11 cellular contexts compared by ENCODE assay signal in the genomic region with DNA sequence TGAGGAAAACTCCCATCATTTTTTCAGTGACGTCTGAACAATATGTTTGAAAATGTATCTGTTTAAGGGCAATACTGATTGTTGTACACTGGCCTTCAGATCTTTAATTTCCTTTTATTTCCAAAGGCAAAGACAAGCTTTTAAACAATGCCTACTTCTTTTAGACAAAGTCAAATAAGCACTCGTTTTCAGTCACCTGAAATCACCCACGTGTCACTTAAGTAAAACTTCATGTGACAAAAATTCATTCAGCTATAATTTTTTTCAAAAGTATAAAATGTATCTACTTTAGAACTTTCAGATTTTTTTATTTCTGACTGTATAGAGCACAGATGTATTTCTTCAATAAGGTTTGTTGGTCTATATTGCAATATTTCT.
DNase-seq lines count a peak whose midpoint lies in the region; ATAC-seq, FAIRE-seq and TF ChIP-seq lines count a peak whose summit lies in the region.
"Had no signal": no experiment of that assay in that cellular context is flagged by ENCODE, and none has a peak within 500 bp of the region (broad histone marks: within the 10 kb centered on the region; RNA-seq: fewer than 3 reads in every experiment).

No MANE protein-coding gene starts in this region.

- intact Hi-C loops in HCT116 (cut with micrococcal nuclease): loop anchor here (5.0 to 10.0 kb wide), 3 partner anchors 84 to 297 kb away; no protein-coding TSS in a partner anchor
- intact Hi-C loops in GM12878 (cut with micrococcal nuclease; ENCODE audit: unreplicated experiment): loop anchor here (5.0 kb wide), 2 partner anchors 44 to 74 kb away; no protein-coding TSS in a partner anchor

- CTCF ChIA-PET in HCT116 (lab: Charles Lee) (no interaction called here), GM12878 (lab: Yijun Ruan, JAX) (interaction anchor here (0.8 to 18.7 kb wide), 12 partner anchors 10 to 203 kb away, joined by 3 to 494 read pairs (median 5); no protein-coding TSS in a partner anchor)

- no peaks in the 10 kb centered on the region for H3K36me3 ChIP-seq in HCT116 (ENCODE audit: control insufficient read depth in 1 of 2, insufficient read depth in 2 of 2, low read length in 2 of 2)
- peaks cover 0 to 7% of the 10 kb centered on the region in 2 experiments; a peak in 1 of 4 replicates for H3K36me3 ChIP-seq in GM12878 (ENCODE audit: control insufficient read depth in 2 of 2, insufficient read depth in 2 of 2, low read length in 1 of 2)
- H3K36me3 ChIP-seq in iPS-15b (ENCODE audit: control insufficient read depth, insufficient read depth, low read length): no peaks in the 10 kb centered on the region
- no peaks in the 10 kb centered on the region for H3K36me3 ChIP-seq in H7 (replicated peaks; ENCODE audit: control insufficient read depth, insufficient read depth, low read length)

- TF ChIP-seq CTCF in HCT116 (IDR thresholded peaks at IDR 0.05 in 2 of 3, conservative IDR thresholded peaks at IDR 0.05 in 1 of 3; ENCODE audit: borderline replicate concordance in 1 of 3, insufficient read depth in 1 of 3, low read depth in 2 of 3, low read length in 2 of 3) (no peak), GM12878 (IDR thresholded peaks at IDR 0.05 in 2 of 3, conservative IDR thresholded peaks at IDR 0.05 in 1 of 3; ENCODE audit: control insufficient read depth in 2 of 3, extremely low read depth in 1 of 3, insufficient read depth in 1 of 3, low read depth in 3 of 3, low read length in 3 of 3) (no peak), D721Med (IDR thresholded peaks at IDR 0.05; ENCODE audit: insufficient read depth, missing control alignments) (no peak)

- WGBS in GM12878 (ENCODE audit: insufficient coverage, insufficient replicate concordance, low lambda C conversion rate, missing lambda C conversion rate): 7% methylated on average over 3 of the region's 3 CpGs

- no peaks in the 10 kb centered on the region for H3K27me3 ChIP-seq in HCT116 (ENCODE audit: insufficient read depth, low read length)
- no peaks in the 10 kb centered on the region for H3K27me3 ChIP-seq in GM12878 (replicated peaks in 1 of 2; ENCODE audit: control insufficient read depth in 2 of 2, insufficient read depth in 2 of 2, low read length in 1 of 2)
- H3K27me3 ChIP-seq in iPS-15b (ENCODE audit: control insufficient read depth, insufficient read depth, low read length): no peaks in the 10 kb centered on the region
- no peaks in the 10 kb centered on the region for H3K27me3 ChIP-seq in H7 (ENCODE audit: control insufficient read depth, insufficient read depth, low read length)

- H3K27ac ChIP-seq in HCT116 (ENCODE audit: low read depth, low read length) (peak overlapping the region; percentile 97; the same call in 1 of the 2 replicates), GM12878 (ENCODE audit: control insufficient read depth, insufficient read depth) (peak overlapping the region; percentile 67), substantia nigra (ENCODE audit: low read depth, low read length, poor library complexity, severe bottlenecking) (peak overlapping the region; percentile 68)

- H4K20me1 ChIP-seq in HCT116 (ENCODE audit: insufficient read depth) (no peaks in the 10 kb centered on the region; the same call in 1 of the 2 replicates), GM12878 (ENCODE audit: control insufficient read depth, insufficient read depth) (no peaks in the 10 kb centered on the region; the same call in 1 of the 2 replicates)

- BruUV-seq in HCT116 (replicated peaks; lab: Mats Ljungman, UMichigan) (no TSS peak), GM12878 (replicated peaks; lab: Mats Ljungman, UMichigan) (TSS peak; percentile 28)

- H2AFZ ChIP-seq in HCT116 (ENCODE audit: low read depth, low read length, poor library complexity, severe bottlenecking) (no peak overlapping the region), GM12878 (ENCODE audit: control insufficient read depth, low read depth, low read length) (no peak overlapping the region)

- in situ Hi-C loops in GM12878 (cut with MboI): loop anchor here (5.0 to 10.0 kb wide), 2 partner anchors 74 to 197 kb away; a partner anchor contains a TSS

- H3K79me2 ChIP-seq in HCT116 (ENCODE audit: insufficient read depth, low read length): peaks cover 70% of the 10 kb centered on the region
- H3K79me2 ChIP-seq in GM12878 (ENCODE audit: control insufficient read depth, insufficient read depth, low read length): peaks cover 92% of the 10 kb centered on the region

- ATAC-seq in HCT116 (no peak), GM12878 (no peak), HG02938 (IDR thresholded peaks at IDR 0.05; ENCODE audit: unreplicated experiment) (no peak)

- FAIRE-seq in GM12878 (lab: Jason Lieb, UNC) (no peak), D721Med (lab: Jason Lieb, UNC) (no peak)
- FAIRE-seq: frontal cortex had no signal

- peak overlapping the region; percentile 92 for H3K4me2 ChIP-seq in HCT116 (ENCODE audit: low read length)
- H3K4me2 ChIP-seq in GM12878 (ENCODE audit: control insufficient read depth, insufficient read depth): peak overlapping the region; percentile 77

- TF ChIP-seq POLR2A in HCT116 (IDR thresholded peaks at IDR 0.05; ENCODE audit: borderline replicate concordance, extremely low read depth, insufficient read depth, insufficient read length) (no peak), GM12878 (IDR thresholded peaks at IDR 0.05; ENCODE audit: low read depth, low read length) (no peak)

- TF ChIP-seq RAD21 in HCT116 (IDR thresholded peaks at IDR 0.05; ENCODE audit: low read depth) (no peak), GM12878 (IDR thresholded peaks at IDR 0.05; ENCODE audit: insufficient read depth, low read depth, low read length) (no peak)

- peak overlapping the region; percentile 82; the same call in 1 of the 2 replicates for H3K9ac ChIP-seq in HCT116 (ENCODE audit: low read length)
- H3K9ac ChIP-seq in GM12878 (ENCODE audit: control insufficient read depth, insufficient read depth, low read length): peak overlapping the region; percentile 91
- no peak overlapping the region for H3K9ac ChIP-seq in iPS-15b (ENCODE audit: low read depth, low read length)

- H3K9me3 ChIP-seq in HCT116 (ENCODE audit: control insufficient read depth in 1 of 2, insufficient read depth in 1 of 2, low read depth in 1 of 2, low read length in 2 of 2) (no peaks in the 10 kb centered on the region), GM12878 (replicated peaks; ENCODE audit: control insufficient read depth, insufficient read depth, low read length) (peaks cover 5% of the 10 kb centered on the region), iPS-15b (ENCODE audit: control insufficient read depth, insufficient read depth, low read length) (no peaks in the 10 kb centered on the region)

- H3K4me1 ChIP-seq in HCT116 (ENCODE audit: control insufficient read depth in 1 of 2, insufficient read depth in 2 of 2, low read length in 2 of 2) (peaks cover 38 to 52% of the 10 kb centered on the region in 2 experiments), GM12878 (ENCODE audit: control insufficient read depth, insufficient read depth, low read length) (peaks cover 27% of the 10 kb centered on the region), iPS-15b (ENCODE audit: control insufficient read depth, insufficient read depth, low read length) (peaks cover 22% of the 10 kb centered on the region)

- SMC1A ChIA-PET in GM12878 (lab: Charles Lee; ENCODE audit: uncharacterized antibody, unreplicated experiment): interaction anchor here (1.0 to 5.7 kb wide), 23 partner anchors 8 to 136 kb away, joined by 3 to 63 read pairs (median 7); no protein-coding TSS in a partner anchor

- POLR2A ChIA-PET in HCT116 (lab: Charles Lee) (no interaction called here), GM12878 (lab: Charles Lee) (interaction anchor here (0.6 to 2.4 kb wide), 14 partner anchors 9 to 87 kb away, joined by 3 to 13 read pairs (median 3); no protein-coding TSS in a partner anchor)

- H3K9me2 ChIP-seq in HCT116 (ENCODE audit: insufficient read depth): no peaks in the 10 kb centered on the region

- TF ChIP-seq EP300 in GM12878 (IDR thresholded peaks at IDR 0.05; ENCODE audit: borderline replicate concordance in 1 of 2, control insufficient read depth in 1 of 2, low read depth in 2 of 2, low read length in 2 of 2): no peak

- RAD21 ChIA-PET in HCT116 (lab: Charles Lee; ENCODE audit: low non-redundant PET in 1 of 2, low total read pairs in 2 of 2, uncharacterized antibody in 2 of 2, unreplicated experiment in 2 of 2): no interaction called here
- RAD21 ChIA-PET in GM12878 (lab: Charles Lee; ENCODE audit: unreplicated experiment): interaction anchor here (0.7 to 17.3 kb wide), 12 partner anchors 10 to 246 kb away, joined by 3 to 450 read pairs (median 4); no protein-coding TSS in a partner anchor

- peak overlapping the region in 1 of 2 experiments; percentile 91; a peak in 1 of 4 replicates for H3K4me3 ChIP-seq in HCT116 (replicated peaks in 1 of 2; ENCODE audit: low read depth in 1 of 2, low read length in 2 of 2)
- H3K4me3 ChIP-seq in GM12878: peak overlapping the region; percentile 95
- H3K4me3 ChIP-seq in iPS-15b (ENCODE audit: low read depth, low read length): peak overlapping the region; percentile 96
- no peak overlapping the region for H3K4me3 ChIP-seq in H7 (ENCODE audit: insufficient read depth, low read depth, low read length)

- no peak for DNase-seq in HCT116 (ENCODE audit: low read depth, low spot score)
- DNase-seq in GM12878 (ENCODE audit: low read depth, low spot score): no peak
- no peak for DNase-seq in substantia nigra (lab: John Stamatoyannopoulos, UW)
- no peak for DNase-seq in H7
- DNase-seq in D721Med (ENCODE audit: insufficient read length, low spot score): no peak
- no peak for DNase-seq in NK-92 (lab: John Stamatoyannopoulos, UW; ENCODE audit: unreplicated experiment)
- DNase-seq: activated CD4-positive, alpha-beta T cell treated with anti-CD3 and anti-CD28 coated beads, Interleukin-2, amount 50 U/mL, for 48 hours; activated naive CD8-positive, alpha-beta T cell treated with anti-CD3 and anti-CD28 coated beads, Interleukin-2, amount 10 ng/mL, durations not matched to agents 7 days and 5 days had no signal

TF ChIP-seq in HCT116, 20 proteins besides CTCF, POLR2A, EP300 and RAD21:
- TF ChIP-seq SRF (IDR thresholded peaks at IDR 0.05; ENCODE audit: low read depth): no peak
- TF ChIP-seq ELF1 (IDR thresholded peaks at IDR 0.05; ENCODE audit: borderline replicate concordance, low read depth): no peak
- 0 out of 2 replicates have a peak, but pooled peaks have one; percentile 14 for TF ChIP-seq SIN3A (IDR thresholded peaks at IDR 0.05; ENCODE audit: low read depth)
- TF ChIP-seq SP1 (IDR thresholded peaks at IDR 0.05; ENCODE audit: low read depth): 0 out of 2 replicates have a peak, but pooled peaks have one; percentile 4

TF ChIP-seq in GM12878, 131 proteins besides CTCF, POLR2A, EP300 and RAD21:
- TF ChIP-seq RAD51 (IDR thresholded peaks at IDR 0.05): peak; percentile 80
- TF ChIP-seq CBX3 (IDR thresholded peaks at IDR 0.05; ENCODE audit: borderline replicate concordance, low read depth): no peak
